Comparison of ENCODE assay signal across 26 cellular contexts in genomic region chr18:70151554-70152130, GRCh38. TPM values are rescaled to one million over a fixed set of nuclear protein-coding genes. Genes with fewer than 3 reads are reported as not detected.
DNase-seq lines count a peak whose midpoint lies in the region; ATAC-seq, FAIRE-seq and TF ChIP-seq lines count a peak whose summit lies in the region.
"Had no signal": no experiment of that assay in that cellular context is flagged by ENCODE, and none has a peak within 500 bp of the region (broad histone marks: within the 10 kb centered on the region; RNA-seq: fewer than 3 reads in every experiment).

No MANE protein-coding gene starts in this region.

- no peak overlapping the region for H3K4me3 ChIP-seq in GM12878
- no peak overlapping the region for H3K4me3 ChIP-seq in WERI-Rb-1 (ENCODE audit: low read depth, low read length)
- no peak overlapping the region for H3K4me3 ChIP-seq in osteoblast (ENCODE audit: insufficient read depth, low read length)
- H3K4me3 ChIP-seq: dorsolateral prefrontal cortex, gastrocnemius medialis, skin epidermis, vagina had no signal

- RAD21 ChIA-PET in GM12878 (lab: Charles Lee; ENCODE audit: unreplicated experiment), result interaction anchor here (0.7 to 1.6 kb wide), 3 partner anchors 8 to 19 kb away, joined by 3 to 4 read pairs (median 3); no protein-coding TSS in a partner anchor

- H3K36me3 ChIP-seq in GM12878 (ENCODE audit: control insufficient read depth in 2 of 2, insufficient read depth in 2 of 2, low read length in 1 of 2) (peaks cover 3 to 17% of the 10 kb centered on the region in 2 experiments; a peak in 3 of 4 replicates), WERI-Rb-1 (peaks cover 3% of the 10 kb centered on the region; the same call in 1 of the 2 replicates), osteoblast (ENCODE audit: insufficient read depth, low read length) (peaks cover 3% of the 10 kb centered on the region)

- no peak for TF ChIP-seq RAD21 in GM12878 (IDR thresholded peaks at IDR 0.05; ENCODE audit: insufficient read depth, low read depth, low read length)

- H3K27me3 ChIP-seq in GM12878 (replicated peaks in 1 of 2; ENCODE audit: control insufficient read depth in 2 of 2, insufficient read depth in 2 of 2, low read length in 1 of 2), result no peaks in the 10 kb centered on the region
- H3K27me3 ChIP-seq in WERI-Rb-1 (ENCODE audit: insufficient read depth, low read depth, severe bottlenecking), result no peaks in the 10 kb centered on the region
- no peaks in the 10 kb centered on the region for H3K27me3 ChIP-seq in osteoblast (ENCODE audit: insufficient read depth, low read length)
- H3K27me3 ChIP-seq: dorsolateral prefrontal cortex, gastrocnemius medialis, vagina had no signal

- POLR2A ChIA-PET in GM12878 (lab: Charles Lee), result interaction anchor here (0.6 kb wide), 1 partner anchor 9 kb away, joined by 3 read pairs; no protein-coding TSS in a partner anchor

- CTCF ChIA-PET in GM12878 (lab: Yijun Ruan, JAX), result interaction anchor here (1.3 to 1.8 kb wide), 3 partner anchors 15 to 44 kb away, joined by 3 to 7 read pairs (median 6); no protein-coding TSS in a partner anchor

- intact Hi-C loops in GM12878 (cut with micrococcal nuclease; ENCODE audit: unreplicated experiment), result no loop called here

- SMC1A ChIA-PET in GM12878 (lab: Charles Lee; ENCODE audit: uncharacterized antibody, unreplicated experiment), result interaction anchor here (1.0 to 1.6 kb wide), 4 partner anchors 12 to 32 kb away, joined by 3 to 4 read pairs (median 4); no protein-coding TSS in a partner anchor

- TF ChIP-seq CTCF in D721Med (IDR thresholded peaks at IDR 0.05; ENCODE audit: insufficient read depth, missing control alignments) (no peak), GM12878 (IDR thresholded peaks at IDR 0.05 in 2 of 3, conservative IDR thresholded peaks at IDR 0.05 in 1 of 3; ENCODE audit: control insufficient read depth in 2 of 3, extremely low read depth in 1 of 3, insufficient read depth in 1 of 3, low read depth in 3 of 3, low read length in 3 of 3) (no peak), WERI-Rb-1 (IDR thresholded peaks at IDR 0.05; ENCODE audit: low read depth, low read length) (no peak), osteoblast (IDR thresholded peaks at IDR 0.05; ENCODE audit: extremely low read depth, low read depth, low read length) (no peak)

- in situ Hi-C loops in GM12878 (cut with MboI), result no loop called here

- no peak for TF ChIP-seq POLR2A in GM12878 (IDR thresholded peaks at IDR 0.05; ENCODE audit: low read depth, low read length)

- H3K4me2 ChIP-seq in GM12878 (ENCODE audit: control insufficient read depth, insufficient read depth) (no peak overlapping the region), osteoblast (ENCODE audit: insufficient read depth, low read length) (no peak overlapping the region)
- H3K4me2 ChIP-seq: KMS-11 had no signal

- H3K79me2 ChIP-seq in GM12878 (ENCODE audit: control insufficient read depth, insufficient read depth, low read length) (no peaks in the 10 kb centered on the region), osteoblast (ENCODE audit: insufficient read depth, low read length) (no peaks in the 10 kb centered on the region)

- peak overlapping the region; percentile 47; the same call in 1 of the 2 replicates for H2AFZ ChIP-seq in GM12878 (ENCODE audit: control insufficient read depth, low read depth, low read length)
- H2AFZ ChIP-seq in osteoblast (ENCODE audit: low read length), result no peak overlapping the region

- H3K9ac ChIP-seq in GM12878 (ENCODE audit: control insufficient read depth, insufficient read depth, low read length), result no peak overlapping the region
- H3K9ac ChIP-seq: KMS-11 had no signal

- DNase-seq in D721Med (ENCODE audit: insufficient read length, low spot score) (no peak), NOMO-1 treated with dmso at 0.1 percent for 144 hours (lab: John Stamatoyannopoulos, UW; ENCODE audit: unreplicated experiment) (peak; percentile 14), GM12878 (ENCODE audit: low read depth, low spot score) (no peak), frontal cortex (ENCODE audit: low spot score in 2 of 2) (no peak), WERI-Rb-1 (no peak), osteoblast (ENCODE audit: insufficient read length, low spot score, missing footprints) (no peak)
- DNase-seq: activated B cell treated with CpG ODN at 0.5 μM for 24 hours; activated CD8-positive, alpha-beta T cell treated with anti-CD3 and anti-CD28 coated beads, Interleukin-2, amount 10 ng/mL, durations not matched to agents 7 days and 5 days; activated T-cell treated with anti-CD3 and anti-CD28 coated beads, Interleukin-2, amount 50 U/mL, for 72 hours; COR-L47; dorsolateral prefrontal cortex; gastrocnemius medialis; GOT3; left cardiac atrium; midbrain; NCI-H1417 treated with DMSO at 0.1 percent for 48 hours; NCI-H2171 treated with DMSO at 0.1 percent for 48 hours; NCI-H774; RPMI8226; stimulated activated CD4-positive, alpha-beta T cell treated with anti-CD3 and anti-CD28 coated beads, Interleukin-4, amount 100 ng/mL, for 24 hours had no signal

- FAIRE-seq in D721Med (lab: Jason Lieb, UNC) (peak; percentile 100), GM12878 (lab: Jason Lieb, UNC) (peak; percentile 83), frontal cortex (lab: Jason Lieb, UNC) (no peak)
- FAIRE-seq: bronchial epithelial cell had no signal

- BruUV-seq in GM12878 (replicated peaks; lab: Mats Ljungman, UMichigan), result no TSS peak

- 96% methylated on average over 5 of the region's 5 CpGs for WGBS in GM12878 (ENCODE audit: insufficient coverage, insufficient replicate concordance, low lambda C conversion rate, missing lambda C conversion rate)

- H3K9me3 ChIP-seq in GM12878 (replicated peaks; ENCODE audit: control insufficient read depth, insufficient read depth, low read length) (no peaks in the 10 kb centered on the region), WERI-Rb-1 (ENCODE audit: severe bottlenecking) (no peaks in the 10 kb centered on the region), osteoblast (ENCODE audit: low read depth, low read length) (no peaks in the 10 kb centered on the region)
- H3K9me3 ChIP-seq: gastrocnemius medialis, vagina had no signal

- H4K20me1 ChIP-seq in GM12878 (ENCODE audit: control insufficient read depth, insufficient read depth) (no peaks in the 10 kb centered on the region), osteoblast (ENCODE audit: insufficient read depth, low read length) (no peaks in the 10 kb centered on the region)

- TF ChIP-seq EP300 in GM12878 (IDR thresholded peaks at IDR 0.05; ENCODE audit: borderline replicate concordance in 1 of 2, control insufficient read depth in 1 of 2, low read depth in 2 of 2, low read length in 2 of 2), result no peak

- H3K27ac ChIP-seq in GM12878 (ENCODE audit: control insufficient read depth, insufficient read depth) (no peak overlapping the region; the same call in 1 of the 2 replicates), WERI-Rb-1 (no peak overlapping the region), osteoblast (ENCODE audit: low read depth, low read length) (no peak overlapping the region)
- H3K27ac ChIP-seq: dorsolateral prefrontal cortex, gastrocnemius medialis, KMS-11, skin epidermis, vagina had no signal

- ATAC-seq in HG03354 (IDR thresholded peaks at IDR 0.05; ENCODE audit: poor library complexity, severe bottlenecking, unreplicated experiment) (peak; percentile 65), GM12878 (no peak), GM19351 (IDR thresholded peaks at IDR 0.05; ENCODE audit: unreplicated experiment) (no peak)
- ATAC-seq: activated CD8-positive, alpha-beta T cell treated with anti-CD3 and anti-CD28 coated beads, Interleukin-2, amount 10 ng/mL, durations not matched to agents 7 days and 5 days; activated T-cell treated with anti-CD3 and anti-CD28 coated beads, Interleukin-2, amount 50 U/mL, for 72 hours; gastrocnemius medialis; left cardiac atrium had no signal

- H3K4me1 ChIP-seq in GM12878 (ENCODE audit: control insufficient read depth, insufficient read depth, low read length) (peaks cover 5% of the 10 kb centered on the region; the same call in 1 of the 2 replicates), osteoblast (ENCODE audit: insufficient read depth, low read length) (peaks cover 13% of the 10 kb centered on the region)
- H3K4me1 ChIP-seq: gastrocnemius medialis, vagina had no signal

TF ChIP-seq in GM12878, 131 proteins besides CTCF, POLR2A, EP300 and RAD21 (continues in another document):
- no peak for TF ChIP-seq IRF4 (IDR thresholded peaks at IDR 0.05; ENCODE audit: low read depth, low read length)
- TF ChIP-seq, protein P1, sequence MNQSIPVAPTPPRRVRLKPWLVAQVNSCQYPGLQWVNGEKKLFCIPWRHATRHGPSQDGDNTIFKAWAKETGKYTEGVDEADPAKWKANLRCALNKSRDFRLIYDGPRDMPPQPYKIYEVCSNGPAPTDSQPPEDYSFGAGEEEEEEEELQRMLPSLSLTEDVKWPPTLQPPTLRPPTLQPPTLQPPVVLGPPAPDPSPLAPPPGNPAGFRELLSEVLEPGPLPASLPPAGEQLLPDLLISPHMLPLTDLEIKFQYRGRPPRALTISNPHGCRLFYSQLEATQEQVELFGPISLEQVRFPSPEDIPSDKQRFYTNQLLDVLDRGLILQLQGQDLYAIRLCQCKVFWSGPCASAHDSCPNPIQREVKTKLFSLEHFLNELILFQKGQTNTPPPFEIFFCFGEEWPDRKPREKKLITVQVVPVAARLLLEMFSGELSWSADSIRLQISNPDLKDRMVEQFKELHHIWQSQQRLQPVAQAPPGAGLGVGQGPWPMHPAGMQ (IDR thresholded peaks at IDR 0.05; ENCODE audit: borderline replicate concordance), result no peak
- TF ChIP-seq ZBED1 (IDR thresholded peaks at IDR 0.05; ENCODE audit: borderline replicate concordance), result no peak
- no peak for TF ChIP-seq RUNX3 (IDR thresholded peaks at IDR 0.05; ENCODE audit: low read length)
- TF ChIP-seq NBN (IDR thresholded peaks at IDR 0.05), result no peak
- no peak for TF ChIP-seq CHD1 (IDR thresholded peaks at IDR 0.05; ENCODE audit: low read depth, low read length)

RNA-seq across cellular contexts. Expression of gene RTTN, which starts 53.8 kb away (rescaled TPM):
- 252 and 260 TPM in 2 replicates for total RNA-seq in GM12878 (2013; cell fraction: nucleolus; rRNA removed)
- 36.6 and 40.9 TPM in 2 replicates for total RNA-seq in GM12878 (2014; rRNA removed)
- total RNA-seq in GM12878 (2014; rRNA removed; fragmentation: Illumina TruSeq; extraction: Trizol), result 34.6 and 35.7 TPM in 2 replicates
- 22.4 and 22.5 TPM in 2 replicates for total RNA-seq in GM12878 (2021)
- polyA plus RNA-seq in GM12878 (2011; ENCODE audit: low read depth), result 6.9 TPM
- polyA plus RNA-seq in GM12878 (2011; rRNA removed), result 16.9 and 20.3 TPM in 2 replicates
- 8.4 and 9.0 TPM in 2 replicates for polyA plus RNA-seq in GM12878 (2011; cell fraction: cytosol; rRNA removed)
- polyA plus RNA-seq in GM12878 (2011; cell fraction: nucleus; rRNA removed), result 33.1 and 38.0 TPM in 2 replicates
- 8.6 and 12.1 TPM in 2 replicates for polyA plus RNA-seq in GM12878 (2012)
- polyA plus RNA-seq in GM12878 (2014; fragmentation: Illumina TruSeq; extraction: Trizol), result 17.9 and 21.5 TPM in 2 replicates
- polyA plus RNA-seq in GM12878 (2014; fragmentation: Nextera tagmentation; extraction: Ambion mirVana), result 10 to 100 TPM in 1 of 2 experiments, 1 to 10 TPM in 1; 9.4 to 12.3 TPM
- polyA plus RNA-seq in GM12878 (2014; rRNA removed), result 13.4 and 14.5 TPM in 2 replicates
- polyA plus RNA-seq in GM12878 (2016; fragmentation: Nextera tagmentation; extraction: Ambion mirVana), result 10 to 100 TPM; 11.8 to 12.8 TPM
- 76.1 and 82.1 TPM in 2 replicates for polyA minus RNA-seq in GM12878 (2011; rRNA and poly(A)+ RNA removed)
- 11.7 and 13.1 TPM in 2 replicates for polyA minus RNA-seq in GM12878 (2011; cell fraction: cytosol; rRNA and poly(A)+ RNA removed)
- polyA minus RNA-seq in GM12878 (2011; cell fraction: nucleus; rRNA and poly(A)+ RNA removed), result 131 and 224 TPM in 2 replicates
- total RNA-seq in frontal cortex, result 29.3 TPM
- total RNA-seq in osteoblast, result 11.2 and 15.6 TPM in 2 replicates
